15 cellular contexts compared by ENCODE assay signal in the genomic region with DNA sequence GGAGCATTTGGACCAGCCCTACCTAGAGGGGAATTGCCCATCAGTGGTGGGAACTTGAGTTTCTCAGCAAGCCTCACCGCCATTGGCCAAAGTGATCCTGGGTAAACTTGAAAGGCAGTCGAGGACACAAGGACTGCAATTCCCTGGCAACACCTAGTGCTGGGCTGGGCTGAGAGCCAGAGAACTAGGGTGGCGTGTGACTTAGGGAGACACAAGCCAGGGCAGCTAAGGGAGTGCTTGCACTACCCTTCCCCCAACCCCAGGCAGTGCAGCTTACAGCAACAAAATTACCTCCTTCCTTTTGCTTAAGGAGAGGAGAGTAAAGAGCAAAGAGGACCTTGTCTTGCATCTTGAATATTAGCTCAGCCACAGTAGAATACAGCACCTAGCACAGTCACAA.
DNase-seq lines count a peak whose midpoint lies in the region; ATAC-seq, FAIRE-seq and TF ChIP-seq lines count a peak whose summit lies in the region.
"Had no signal": no experiment of that assay in that cellular context is flagged by ENCODE, and none has a peak within 500 bp of the region (broad histone marks: within the 10 kb centered on the region; RNA-seq: fewer than 3 reads in every experiment).

No MANE protein-coding gene starts in this region.

- no peak overlapping the region for H3K4me3 Mint-ChIP-seq in stimulated activated naive CD8-positive, alpha-beta T cell treated with anti-CD3 and anti-CD28 coated beads, Interleukin-15, amount 100 ng/mL, for 72 hours
- no peak overlapping the region for H3K4me3 Mint-ChIP-seq in immature natural killer cell
- H3K4me3 Mint-ChIP-seq: activated CD8-positive, alpha-beta T cell treated with anti-CD3 and anti-CD28 coated beads, Interleukin-2, amount 10 ng/mL, durations not matched to agents 7 days and 5 days; T-helper 17 cell had no signal

- H3K9me3 Mint-ChIP-seq in stimulated activated naive CD8-positive, alpha-beta T cell treated with anti-CD3 and anti-CD28 coated beads, Interleukin-15, amount 100 ng/mL, for 72 hours = peaks cover 11 to 35% of the 10 kb centered on the region in 2 donors
- H3K9me3 Mint-ChIP-seq in immature natural killer cell = peaks cover 1 to 14% (median 7%) of the 10 kb centered on the region in 6 donors

- H2BK15ac ChIP-seq in H1 (ENCODE audit: low read length) = no peak overlapping the region

- no peak overlapping the region for H2BK12ac ChIP-seq in H1 (ENCODE audit: low read depth, low read length)

- no peak for TF ChIP-seq RAD21 in H1 (IDR thresholded peaks at IDR 0.05 in 1 of 2, conservative IDR thresholded peaks at IDR 0.05 in 1 of 2; ENCODE audit: low read depth in 2 of 2, low read length in 2 of 2)

- no peak overlapping the region for H3K18ac ChIP-seq in H1 (ENCODE audit: extremely low read depth, low read length)

- H4K20me1 ChIP-seq in H1 (replicated peaks in 1 of 2; ENCODE audit: control insufficient read depth in 1 of 2, insufficient read depth in 2 of 2, low read length in 2 of 2) = no peaks in the 10 kb centered on the region

- no peak overlapping the region for H2AK5ac ChIP-seq in H1 (ENCODE audit: low read depth, low read length)

- no peak overlapping the region for H3K4ac ChIP-seq in H1 (replicated peaks; ENCODE audit: insufficient read length, low read depth, low read length)

- no peak overlapping the region for H4K8ac ChIP-seq in H1 (ENCODE audit: extremely low read depth, insufficient read depth, low read length)

- CTCF ChIA-PET in H1 (lab: Charles Lee; ENCODE audit: partially characterized antibody) = no interaction called here

- TF ChIP-seq EP300 in H1 (IDR thresholded peaks at IDR 0.05; ENCODE audit: borderline replicate concordance in 1 of 2, low read depth in 2 of 2, low read length in 2 of 2) = no peak

- no peak overlapping the region for H4K91ac ChIP-seq in H1 (replicated peaks; ENCODE audit: insufficient read length, low read length)

- H3K27me3 Mint-ChIP-seq in stimulated activated naive CD8-positive, alpha-beta T cell treated with anti-CD3 and anti-CD28 coated beads, Interleukin-15, amount 100 ng/mL, for 72 hours = no peaks in the 10 kb centered on the region
- peaks cover 0 to 3% (median 0%) of the 10 kb centered on the region in 3 donors for H3K27me3 Mint-ChIP-seq in immature natural killer cell (ENCODE audit: low read depth in 3 of 3)
- H3K27me3 Mint-ChIP-seq: T-helper 17 cell had no signal

- H3K36me3 ChIP-seq in H1 (ENCODE audit: control insufficient read depth in 2 of 4, insufficient read depth in 4 of 4, low read length in 3 of 4) = no peaks in the 10 kb centered on the region
- no peaks in the 10 kb centered on the region for H3K36me3 ChIP-seq in lung (ENCODE audit: control insufficient read depth in 2 of 2, insufficient read depth in 2 of 2, low read length in 2 of 2)

- H3K4me1 Mint-ChIP-seq in stimulated activated naive CD8-positive, alpha-beta T cell treated with anti-CD3 and anti-CD28 coated beads, Interleukin-15, amount 100 ng/mL, for 72 hours = no peaks in the 10 kb centered on the region
- H3K4me1 Mint-ChIP-seq in immature natural killer cell = no peaks in the 10 kb centered on the region
- H3K4me1 Mint-ChIP-seq: T-helper 17 cell had no signal

- H2BK5ac ChIP-seq in H1 (ENCODE audit: low read depth, low read length) = peak overlapping the region; percentile 12; the same call in 1 of the 2 replicates

- no peak overlapping the region for H3K4me2 ChIP-seq in H1 (ENCODE audit: insufficient read depth in 1 of 2, low read depth in 2 of 2, low read length in 2 of 2)

- H3K27ac Mint-ChIP-seq in stimulated activated naive CD8-positive, alpha-beta T cell treated with anti-CD3 and anti-CD28 coated beads, Interleukin-15, amount 100 ng/mL, for 72 hours = no peak overlapping the region
- no peak overlapping the region for H3K27ac Mint-ChIP-seq in immature natural killer cell
- H3K27ac Mint-ChIP-seq: activated CD8-positive, alpha-beta T cell treated with anti-CD3 and anti-CD28 coated beads, Interleukin-2, amount 10 ng/mL, durations not matched to agents 7 days and 5 days; T-helper 17 cell had no signal

- WGBS in H1 (ENCODE audit: extremely low coverage in 1 of 2, insufficient coverage in 1 of 2, insufficient read length in 1 of 2, insufficient replicate concordance in 2 of 2, low coverage in 1 of 2, low lambda C conversion rate in 2 of 2, missing lambda C conversion rate in 1 of 2), 2 experiments = 83% methylated on average over 3 of the region's 3 CpGs; no CpG with 5 or more reads in 1 of the 2 experiments
- WGBS in lung, 2 donors = 44 to 71% methylated on average over 3 of the region's 3 CpGs

- H3K27ac ChIP-seq in H1 (ENCODE audit: low read depth, low read length) (no peak overlapping the region), lung (ENCODE audit: low read depth in 1 of 2, low read length in 1 of 2) (no peak overlapping the region)

- H3K27me3 ChIP-seq in H1 (replicated peaks in 1 of 4; ENCODE audit: control insufficient read depth in 3 of 4, extremely low read depth in 1 of 4, insufficient read depth in 3 of 4, low read length in 3 of 4) = no peaks in the 10 kb centered on the region
- no peaks in the 10 kb centered on the region for H3K27me3 ChIP-seq in lung (ENCODE audit: control insufficient read depth, insufficient read depth)

- H3K4me3 ChIP-seq in H1 (ENCODE audit: extremely low read depth in 1 of 4, insufficient read depth in 2 of 4, low read depth in 3 of 4, low read length in 4 of 4) (no peak overlapping the region), lung (no peak overlapping the region)

- H3K36me3 Mint-ChIP-seq in immature natural killer cell = peaks cover 0 to 3% (median 0%) of the 10 kb centered on the region in 3 donors

- H3K14ac ChIP-seq in H1 (ENCODE audit: insufficient read length) = no peak overlapping the region

- no peak for TF ChIP-seq POLR2A in H1 (IDR thresholded peaks at IDR 0.05; ENCODE audit: control extremely low read depth in 1 of 2, low read depth in 2 of 2, low read length in 2 of 2)

- TF ChIP-seq CTCF in H1 (IDR thresholded peaks at IDR 0.05; ENCODE audit: control extremely low read depth in 1 of 3, insufficient read depth in 1 of 3, low read depth in 1 of 3, low read length in 3 of 3) (no peak), lung (IDR thresholded peaks at IDR 0.05; ENCODE audit: control extremely low read depth, extremely low read depth) (no peak)

- no peak overlapping the region for H2BK120ac ChIP-seq in H1 (replicated peaks; ENCODE audit: low read depth, low read length)

- POLR2A ChIA-PET in H1 (lab: Charles Lee; ENCODE audit: partially characterized antibody) = no interaction called here

- H3K23me2 ChIP-seq in H1 (ENCODE audit: low read depth, low read length) = no peaks in the 10 kb centered on the region

- FAIRE-seq in H1 (lab: Jason Lieb, UNC) = no peak

- no peak overlapping the region for H4K5ac ChIP-seq in H1 (ENCODE audit: insufficient read length, low read depth, low read length)

- peak; percentile 20 for ATAC-seq in stimulated activated naive CD8-positive, alpha-beta T cell treated with anti-CD3 and anti-CD28 coated beads, Interleukin-15, amount 100 ng/mL, for 72 hours
- ATAC-seq in stimulated activated naive CD8-positive, alpha-beta T cell treated with anti-CD3 and anti-CD28 coated beads, Interleukin-15, Interleukin-2, amounts not matched to agents 100 U/mL and 50 U/mL, for 24 hours = no peak
- no peak for ATAC-seq in lung (ENCODE audit: insufficient read depth, low FRiP score)
- no peak for ATAC-seq in GM21528 (IDR thresholded peaks at IDR 0.05; ENCODE audit: low FRiP score, unreplicated experiment)
- ATAC-seq: activated CD8-positive, alpha-beta T cell treated with anti-CD3 and anti-CD28 coated beads, Interleukin-2, amount 10 ng/mL, durations not matched to agents 7 days and 5 days; T-helper 17 cell had no signal

- H3K56ac ChIP-seq in H1 (replicated peaks; ENCODE audit: insufficient read length, low read depth, low read length) = no peak overlapping the region

- H3K23ac ChIP-seq in H1 (ENCODE audit: insufficient read length) = no peak overlapping the region

- peak overlapping the region; percentile 94 for H2AFZ ChIP-seq in H1 (ENCODE audit: low read length)

- no peaks in the 10 kb centered on the region for H3K9me3 ChIP-seq in H1 (ENCODE audit: insufficient read depth in 2 of 2, low read depth in 1 of 2, low read length in 1 of 2)
- no peaks in the 10 kb centered on the region for H3K9me3 ChIP-seq in lung (ENCODE audit: control insufficient read depth in 2 of 2, insufficient read depth in 1 of 2, low read length in 1 of 2)

- H3K79me2 ChIP-seq in H1 (ENCODE audit: control insufficient read depth in 1 of 2, insufficient read depth in 2 of 2, low read length in 2 of 2) = no peaks in the 10 kb centered on the region

- no peaks in the 10 kb centered on the region for H3K79me1 ChIP-seq in H1 (ENCODE audit: low read depth, low read length)

- no peaks in the 10 kb centered on the region for H3K4me1 ChIP-seq in H1 (replicated peaks in 1 of 4; ENCODE audit: control insufficient read depth in 3 of 4, insufficient read depth in 4 of 4, low read length in 3 of 4)
- H3K4me1 ChIP-seq in lung (ENCODE audit: control insufficient read depth in 2 of 2, insufficient read depth in 2 of 2, low read length in 2 of 2) = peaks cover 0 to 4% of the 10 kb centered on the region in 2 donors

- no peak for DNase-seq in stimulated activated naive CD8-positive, alpha-beta T cell treated with anti-CD3 and anti-CD28 coated beads, Interleukin-15, amount 100 ng/mL, for 72 hours
- DNase-seq in stimulated activated naive CD8-positive, alpha-beta T cell treated with anti-CD3 and anti-CD28 coated beads, Interleukin-15, Interleukin-2, amounts not matched to agents 100 U/mL and 50 U/mL, for 24 hours = no peak
- DNase-seq in H1 (ENCODE audit: low read depth in 1 of 2, low spot score in 2 of 2) (no peak), lung (ENCODE audit: low spot score) (peak; percentile 51), immature natural killer cell (no peak), SW480 (ENCODE audit: low spot score) (no peak)
- no peak for DNase-seq in stimulated activated CD4-positive, alpha-beta T cell treated with anti-CD3 and anti-CD28 coated beads, Interleukin-2, amount 100 ng/mL, for 48 hours
- DNase-seq: activated CD8-positive, alpha-beta T cell treated with anti-CD3 and anti-CD28 coated beads, Interleukin-2, amount 10 ng/mL, durations not matched to agents 7 days and 5 days; activated effector memory CD4-positive, alpha-beta T cell treated with Interleukin-2 at 50 U/mL for 16 hours; AML-193; IMR-90; NCI-H1694 treated with DMSO at 0.1 percent for 48 hours; stimulated activated CD4-positive, alpha-beta T cell treated with anti-CD3 and anti-CD28 coated beads, Interleukin-2, amount 100 ng/mL, for 24 hours; T-helper 17 cell had no signal

- H3K9ac ChIP-seq in H1 (replicated peaks in 1 of 4; ENCODE audit: extremely low read depth in 1 of 4, low read depth in 3 of 4, low read length in 3 of 4) = no peak overlapping the region

- no peak overlapping the region for H2BK20ac ChIP-seq in H1 (ENCODE audit: low read length)

TF ChIP-seq in H1, 55 proteins besides CTCF, POLR2A, EP300 and RAD21:
- TF ChIP-seq CBX8 (IDR thresholded peaks at IDR 0.05; ENCODE audit: borderline replicate concordance, low read depth, low read length) = no peak
- no peak for TF ChIP-seq KDM4A (IDR thresholded peaks at IDR 0.05; ENCODE audit: low read depth, low read length, severe bottlenecking)
- no peak for TF ChIP-seq JUN (IDR thresholded peaks at IDR 0.05; ENCODE audit: low read depth, low read length)
- no peak for TF ChIP-seq SRF (IDR thresholded peaks at IDR 0.05; ENCODE audit: low read depth, low read length)
- TF ChIP-seq MAFK (IDR thresholded peaks at IDR 0.05; ENCODE audit: low read depth, low read length) = no peak
